ENCODE assay signal across 16 cellular contexts in genomic region chr2:98533547-98533946, GRCh38.
DNase-seq lines count a peak whose midpoint lies in the region; ATAC-seq, FAIRE-seq and TF ChIP-seq lines count a peak whose summit lies in the region.
"Had no signal": no experiment of that assay in that cellular context is flagged by ENCODE, and none has a peak within 500 bp of the region (broad histone marks: within the 10 kb centered on the region; RNA-seq: fewer than 3 reads in every experiment).

No MANE protein-coding gene starts in this region.

- POLR2A ChIA-PET in CD4-positive, alpha-beta T cell (lab: Charles Lee) = no interaction called here

- peak overlapping the region; percentile 35 for H3K27ac Mint-ChIP-seq in CD4-positive, alpha-beta T cell

- ATAC-seq in CD4-positive, alpha-beta T cell (ENCODE audit: poor library complexity) = no peak
- ATAC-seq in body of pancreas (peak; percentile 55), pancreas (peak in 3 of 4 donors; percentile 24 to 86 (median 60)), right cardiac atrium (no peak)
- ATAC-seq: HCT116, HepG2 had no signal

- H3K9me3 Mint-ChIP-seq in CD4-positive, alpha-beta T cell = no peaks in the 10 kb centered on the region
- H3K9me3 Mint-ChIP-seq: CD14-positive monocyte had no signal

- no peaks in the 10 kb centered on the region for H3K27me3 ChIP-seq in CD4-positive, alpha-beta T cell (ENCODE audit: control insufficient read depth, insufficient read depth, low read length)
- H3K27me3 ChIP-seq in body of pancreas (no peaks in the 10 kb centered on the region), pancreas (no peaks in the 10 kb centered on the region), right cardiac atrium (ENCODE audit: control insufficient read depth, insufficient read depth) (no peaks in the 10 kb centered on the region)

- FAIRE-seq in pancreas (lab: Jason Lieb, UNC) = no peak
- FAIRE-seq: GM12891, H54, HepG2 had no signal

- H3K9me3 ChIP-seq in CD4-positive, alpha-beta T cell (ENCODE audit: control insufficient read depth, low read length) = no peaks in the 10 kb centered on the region
- H3K9me3 ChIP-seq in body of pancreas (no peaks in the 10 kb centered on the region), pancreas (no peaks in the 10 kb centered on the region), right cardiac atrium (ENCODE audit: control insufficient read depth, low read length) (no peaks in the 10 kb centered on the region)

- no peak overlapping the region for H3K4me3 Mint-ChIP-seq in CD4-positive, alpha-beta T cell

- peaks cover 84% of the 10 kb centered on the region for H3K36me3 Mint-ChIP-seq in CD4-positive, alpha-beta T cell (ENCODE audit: low read depth)

- 52 to 65% methylated on average over 1 of the region's 1 CpG for WGBS in body of pancreas, 2 donors
- 56 to 69% methylated on average over 1 of the region's 1 CpG for WGBS in pancreas, 2 donors
- 100% methylated on average over 1 of the region's 1 CpG for WGBS in right cardiac atrium

- H3K4me1 ChIP-seq in body of pancreas (no peaks in the 10 kb centered on the region), pancreas (no peaks in the 10 kb centered on the region), right cardiac atrium (ENCODE audit: control insufficient read depth, insufficient read depth, low read length) (no peaks in the 10 kb centered on the region)

- no peak overlapping the region for H3K4me3 ChIP-seq in body of pancreas
- no peak overlapping the region for H3K4me3 ChIP-seq in pancreas
- no peak overlapping the region for H3K4me3 ChIP-seq in right cardiac atrium (ENCODE audit: low read length)
- H3K4me3 ChIP-seq: GM23248 had no signal

- intact Hi-C loops in CD4-positive, alpha-beta T cell (cut with DNase I, micrococcal nuclease) = no loop called here
- intact Hi-C loops in body of pancreas (cut with DNase I) = no loop called here
- intact Hi-C loops in pancreas (cut with DNase I) = no loop called here
- intact Hi-C loops in right cardiac atrium (cut with DNase I) = no loop called here

- H3K4me1 Mint-ChIP-seq in CD4-positive, alpha-beta T cell (ENCODE audit: low read depth) = peaks cover 11% of the 10 kb centered on the region

- TF ChIP-seq CTCF in CD4-positive, alpha-beta T cell (IDR thresholded peaks at IDR 0.05) = no peak
- no peak for TF ChIP-seq CTCF in body of pancreas (IDR thresholded peaks at IDR 0.05)
- TF ChIP-seq CTCF in pancreas (IDR thresholded peaks at IDR 0.05) = no peak

- H3K27me3 Mint-ChIP-seq in CD4-positive, alpha-beta T cell = no peaks in the 10 kb centered on the region

- no peak for TF ChIP-seq POLR2A in body of pancreas (IDR thresholded peaks at IDR 0.05)

- DNase-seq in NCI-H2171 treated with DMSO at 0.1 percent for 48 hours (lab: John Stamatoyannopoulos, UW) (peak; percentile 49), NCI-H2171 (lab: John Stamatoyannopoulos, UW) (no peak), body of pancreas (no peak), pancreas (no peak), hypothalamus (lab: John Stamatoyannopoulos, UW) (no peak), cerebellar nuclear complex (lab: John Stamatoyannopoulos, UW) (no peak), right cardiac atrium (no peak)
- DNase-seq in CD4-positive, alpha-beta T cell = no peak
- DNase-seq: DMS 273 treated with DMSO at 0.1 percent for 48 hours, GM23248 had no signal

- H3K36me3 ChIP-seq in body of pancreas (replicated peaks in 1 of 2; ENCODE audit: insufficient read depth in 1 of 2, low read depth in 2 of 2) (no peaks in the 10 kb centered on the region), pancreas (peaks cover 0 to 6% (median 0%) of the 10 kb centered on the region in 3 donors)

- CTCF ChIA-PET in CD4-positive, alpha-beta T cell (lab: Charles Lee) = no interaction called here

- no peak overlapping the region for H3K27ac ChIP-seq in CD4-positive, alpha-beta T cell (ENCODE audit: low read depth, low read length)
- H3K27ac ChIP-seq in body of pancreas = no peak overlapping the region
- H3K27ac ChIP-seq in pancreas = no peak overlapping the region
- H3K27ac ChIP-seq in right cardiac atrium (ENCODE audit: low read length) = no peak overlapping the region
- H3K27ac ChIP-seq: 22Rv1, GM23248 had no signal

Comparison
In these comparisons a context has a peak if more than half of its experiments do, and no peak if none do; other contexts are left out.
1. ATAC-seq: peak in body of pancreas (single experiment) and pancreas (3 of 4); none in CD4-positive, alpha-beta T cell (single experiment) and right cardiac atrium (0 of 2).